8 cellular contexts compared by ENCODE assay signal in genomic region chr1:226001852-226002666, GRCh38. TPM values are rescaled to one million over a fixed set of nuclear protein-coding genes. Genes with fewer than 3 reads are reported as not detected.
DNase-seq lines count a peak whose midpoint lies in the region; ATAC-seq and TF ChIP-seq lines count a peak whose summit lies in the region.

No MANE protein-coding gene starts in this region.

- no peaks in the 10 kb centered on the region for H3K36me3 ChIP-seq in smooth muscle cell (ENCODE audit: low read depth)

- H3K79me2 ChIP-seq in smooth muscle cell (ENCODE audit: low read depth), result peaks cover 20% of the 10 kb centered on the region

- peaks cover 4% of the 10 kb centered on the region for H3K36me3 Mint-ChIP-seq in activated naive CD8-positive, alpha-beta T cell treated with anti-CD3 and anti-CD28 coated beads for 36 hours

- no peak overlapping the region for H3K4me3 ChIP-seq in smooth muscle cell

- peaks cover 32% of the 10 kb centered on the region for H3K4me1 ChIP-seq in smooth muscle cell (ENCODE audit: low read depth)

- intact Hi-C loops in left ventricle myocardium superior (cut with micrococcal nuclease), result no loop called here

- DNase-seq in HUDEP-2 (lab: John Stamatoyannopoulos, UW; ENCODE audit: unreplicated experiment in 76 of 76), result peak in 57 of 76 experiments; percentile 10 to 69 (median 37)
- DNase-seq in SIG-M5 treated with dmso at 0.1 percent for 504 hours (lab: John Stamatoyannopoulos, UW; ENCODE audit: unreplicated experiment), result peak; percentile 97
- peak; percentile 55 for DNase-seq in activated naive CD8-positive, alpha-beta T cell treated with anti-CD3 and anti-CD28 coated beads for 36 hours
- peak; percentile 43 for DNase-seq in left ventricle myocardium superior
- no peak for DNase-seq in smooth muscle cell (lab: John Stamatoyannopoulos, UW; ENCODE audit: unreplicated experiment)

- H4K20me1 ChIP-seq in smooth muscle cell (ENCODE audit: low read depth), result no peaks in the 10 kb centered on the region

- H3K9me3 Mint-ChIP-seq in activated naive CD8-positive, alpha-beta T cell treated with anti-CD3 and anti-CD28 coated beads for 36 hours, result peaks cover 4% of the 10 kb centered on the region

- peaks cover 43% of the 10 kb centered on the region for H3K4me1 Mint-ChIP-seq in activated naive CD8-positive, alpha-beta T cell treated with anti-CD3 and anti-CD28 coated beads for 36 hours

- H2AFZ ChIP-seq in smooth muscle cell (ENCODE audit: low read depth), result peak overlapping the region; percentile 58

- H3K27ac Mint-ChIP-seq in activated naive CD8-positive, alpha-beta T cell treated with anti-CD3 and anti-CD28 coated beads for 36 hours, result peak overlapping the region; percentile 96

- H3K9me3 ChIP-seq in smooth muscle cell (replicated peaks; ENCODE audit: low read depth), result no peaks in the 10 kb centered on the region

- no peaks in the 10 kb centered on the region for H3K27me3 ChIP-seq in smooth muscle cell (ENCODE audit: low read depth)

- ATAC-seq in left ventricle myocardium superior (peak; percentile 27), GM21526 (IDR thresholded peaks at IDR 0.05; ENCODE audit: low FRiP score, unreplicated experiment) (no peak), GM19328 (IDR thresholded peaks at IDR 0.05; ENCODE audit: unreplicated experiment) (no peak)

- H3K27me3 Mint-ChIP-seq in activated naive CD8-positive, alpha-beta T cell treated with anti-CD3 and anti-CD28 coated beads for 36 hours, result no peaks in the 10 kb centered on the region

- TF ChIP-seq POLR2A in GM15510 (IDR thresholded peaks at IDR 0.05; ENCODE audit: borderline replicate concordance, extremely low read depth, insufficient read length), result peak; percentile 19

- TF ChIP-seq CTCF in smooth muscle cell (IDR thresholded peaks at IDR 0.05; ENCODE audit: borderline replicate concordance, insufficient read depth, poor library complexity, severe bottlenecking), result no peak

- no peak overlapping the region for H3K9ac ChIP-seq in smooth muscle cell (ENCODE audit: low read depth)

- H3K27ac ChIP-seq in smooth muscle cell (ENCODE audit: low read depth), result no peak overlapping the region

- peaks cover 3% of the 10 kb centered on the region for H3F3A ChIP-seq in smooth muscle cell (ENCODE audit: low read depth)

- peak overlapping the region; percentile 19 for H3K4me3 Mint-ChIP-seq in activated naive CD8-positive, alpha-beta T cell treated with anti-CD3 and anti-CD28 coated beads for 36 hours

- 78% methylated on average over 9 of the region's 9 CpGs for WGBS in smooth muscle cell (ENCODE audit: low lambda C conversion rate)

- no peak overlapping the region for H3K4me2 ChIP-seq in smooth muscle cell

RNA-seq across cellular contexts. Expression of gene SDE2, which starts 2.9 kb away (rescaled TPM):
- 10 to 100 TPM; 20.0 to 21.2 TPM for total RNA-seq in activated naive CD8-positive, alpha-beta T cell treated with anti-CD3 and anti-CD28 coated beads for 36 hours
- total RNA-seq in left ventricle myocardium superior (10.7 TPM), smooth muscle cell (30.5 and 33.3 TPM in 2 replicates)
- 15.1 and 20.2 TPM in 2 replicates for polyA plus RNA-seq in smooth muscle cell
